28 cellular contexts compared by ENCODE assay signal in genomic region chr1:195738971-195739650, GRCh38.
DNase-seq lines count a peak whose midpoint lies in the region; ATAC-seq and TF ChIP-seq lines count a peak whose summit lies in the region.
"Had no signal": no experiment of that assay in that cellular context is flagged by ENCODE, and none has a peak within 500 bp of the region (broad histone marks: within the 10 kb centered on the region; RNA-seq: fewer than 3 reads in every experiment).

No MANE protein-coding gene starts in this region.

- no peak for TF ChIP-seq EP300 in SK-N-SH (IDR thresholded peaks at IDR 0.05; ENCODE audit: borderline replicate concordance in 1 of 2, low read depth in 1 of 2, low read length in 1 of 2)

- in situ Hi-C loops in T47D (cut with HindIII; ENCODE audit: low pct_unique_long_range_greater_than_20kb, low sequenced_read_pairs) = no loop called here
- in situ Hi-C loops in mammary epithelial cell (cut with MboI; ENCODE audit: low sequenced_read_pairs in 2 of 2) = no loop called here

- no peak overlapping the region for H3K4me3 ChIP-seq in mammary epithelial cell (replicated peaks in 1 of 3; ENCODE audit: insufficient read depth in 1 of 3, low read depth in 2 of 3, low read length in 3 of 3)
- H3K4me3 ChIP-seq in SK-N-SH (ENCODE audit: low read depth in 2 of 2, low read length in 1 of 2) = no peak overlapping the region
- H3K4me3 ChIP-seq: BLaER1 treated with 17β-estradiol and CSF1 and Interleukin-3, amounts not matched to agents 10 nM and 100 nM; colonic mucosa; lung had no signal

- POLR2A ChIA-PET in SK-N-SH (lab: Yijun Ruan, JAX) = no interaction called here

- H3K9me2 ChIP-seq in SK-N-SH = no peaks in the 10 kb centered on the region

- CTCF ChIA-PET in mammary epithelial cell (lab: Charles Lee; ENCODE audit: low non-redundant PET) (no interaction called here), SK-N-SH (lab: Yijun Ruan, JAX) (no interaction called here)

- H3K4me1 ChIP-seq in mammary epithelial cell (ENCODE audit: insufficient read depth, low read length) = no peaks in the 10 kb centered on the region
- no peaks in the 10 kb centered on the region; a peak in 1 of 4 replicates for H3K4me1 ChIP-seq in SK-N-SH (ENCODE audit: control insufficient read depth in 1 of 2, insufficient read depth in 2 of 2, low read depth in 1 of 2, low read length in 1 of 2)
- H3K4me1 ChIP-seq: BLaER1 treated with 17β-estradiol and CSF1 and Interleukin-3, amounts not matched to agents 10 nM and 100 nM; colonic mucosa had no signal

- H3K27me3 ChIP-seq in mammary epithelial cell (ENCODE audit: insufficient read depth, low read length) (no peaks in the 10 kb centered on the region), SK-N-SH (ENCODE audit: insufficient read depth) (no peaks in the 10 kb centered on the region)
- H3K27me3 ChIP-seq: BLaER1 treated with 17β-estradiol and CSF1 and Interleukin-3, amounts not matched to agents 10 nM and 100 nM; colonic mucosa had no signal

- no peak overlapping the region for H2AFZ ChIP-seq in mammary epithelial cell (ENCODE audit: low read depth, low read length)
- H2AFZ ChIP-seq in SK-N-SH (ENCODE audit: low read depth) = peak overlapping the region; percentile 19; the same call in 1 of the 2 replicates

- peaks cover 5% of the 10 kb centered on the region for H3F3A ChIP-seq in SK-N-SH (replicated peaks; ENCODE audit: insufficient read depth)

- TF ChIP-seq RAD21 in SK-N-SH (IDR thresholded peaks at IDR 0.05; ENCODE audit: low read length) = no peak

- BruUV-seq in mammary epithelial cell (replicated peaks; lab: Mats Ljungman, UMichigan) = no TSS peak

- H3K79me2 ChIP-seq in mammary epithelial cell (ENCODE audit: insufficient read depth, low read length) (no peaks in the 10 kb centered on the region), SK-N-SH (ENCODE audit: insufficient read depth) (no peaks in the 10 kb centered on the region)

- no peaks in the 10 kb centered on the region for H3K9me3 Mint-ChIP-seq in activated CD4-positive, alpha-beta T cell treated with anti-CD3 and anti-CD28 coated beads, Interleukin-2, amount 10 ng/mL, durations not matched to agents 24 days and 14 days

- WGBS in mammary epithelial cell (ENCODE audit: low coverage, missing lambda C conversion rate) = 52% methylated on average over 3 of the region's 3 CpGs
- 36% methylated on average over 3 of the region's 3 CpGs for WGBS in SK-N-SH (ENCODE audit: low lambda C conversion rate)

- H3K9me3 ChIP-seq in mammary epithelial cell (replicated peaks; ENCODE audit: insufficient read depth, low read length) (no peaks in the 10 kb centered on the region), SK-N-SH (no peaks in the 10 kb centered on the region)
- H3K9me3 ChIP-seq: colonic mucosa had no signal

- H3K4me1 Mint-ChIP-seq in activated CD4-positive, alpha-beta T cell treated with anti-CD3 and anti-CD28 coated beads, Interleukin-2, amount 10 ng/mL, durations not matched to agents 24 days and 14 days = no peaks in the 10 kb centered on the region
- H3K4me1 Mint-ChIP-seq: activated naive CD8-positive, alpha-beta T cell treated with anti-CD3 and anti-CD28 coated beads, Interleukin-2, amount 50 U/mL, for 24 hours; stimulated activated effector memory CD8-positive, alpha-beta T cell treated with anti-CD3 and anti-CD28 coated beads, Interleukin-12 subunit alpha, Interleukin-12 subunit beta, amount 100 ng/mL, for 72 hours; T-helper 17 cell had no signal

- no peaks in the 10 kb centered on the region for H4K20me1 ChIP-seq in mammary epithelial cell (ENCODE audit: insufficient read depth, low read length)
- no peaks in the 10 kb centered on the region for H4K20me1 ChIP-seq in SK-N-SH (ENCODE audit: insufficient read depth)
- H4K20me1 ChIP-seq: BLaER1 treated with 17β-estradiol and CSF1 and Interleukin-3, amounts not matched to agents 10 nM and 100 nM had no signal

- DNase-seq in T47D (ENCODE audit: low read depth in 1 of 2, low spot score in 1 of 2) (peak; percentile 28 to 53), mammary epithelial cell (no peak), SK-N-SH (no peak), iris pigment epithelial cell (ENCODE audit: low read depth) (peak; percentile 10), AML-193 (lab: John Stamatoyannopoulos, UW) (no peak)
- no peak for DNase-seq in activated CD4-positive, alpha-beta T cell treated with anti-CD3 and anti-CD28 coated beads, Interleukin-2, amount 10 ng/mL, durations not matched to agents 24 days and 14 days
- DNase-seq: 8988T; activated gamma-delta T cell treated with Interleukin-2 at 50 U/mL for 16 hours; activated naive CD8-positive, alpha-beta T cell treated with anti-CD3 and anti-CD28 coated beads, Interleukin-2, amount 50 U/mL, for 24 hours; activated T-cell treated with anti-CD3 and anti-CD28 coated beads, Interleukin-2, amount 50 U/mL, for 4 hours; colonic mucosa; effector memory CD4-positive, alpha-beta T cell; HCEC 1CT; head of caudate nucleus; KG1; kidney; NCI-H1417 treated with DMSO at 0.1 percent for 48 hours; NCI-H2081; NCI-H82; right cardiac atrium; stimulated activated CD4-positive, alpha-beta T cell treated with anti-CD3 and anti-CD28 coated beads, Interleukin-4, amount 100 ng/mL, for 24 hours; T-helper 17 cell had no signal

- dilution Hi-C loops in mammary epithelial cell (cut with HindIII; ENCODE audit: low sequenced_read_pairs) = no loop called here

- TF ChIP-seq CTCF in mammary epithelial cell (conservative IDR thresholded peaks at IDR 0.05 in 1 of 2, IDR thresholded peaks at IDR 0.05 in 1 of 2; ENCODE audit: extremely low read depth in 1 of 2, insufficient read depth in 1 of 2, low read depth in 1 of 2, low read length in 2 of 2) = no peak
- TF ChIP-seq CTCF in SK-N-SH (IDR thresholded peaks at IDR 0.05) = no peak

- H3K36me3 ChIP-seq in mammary epithelial cell (ENCODE audit: insufficient read depth, low read length) = no peaks in the 10 kb centered on the region
- H3K36me3 ChIP-seq in SK-N-SH (replicated peaks in 1 of 2; ENCODE audit: control insufficient read depth in 1 of 2, insufficient read depth in 2 of 2, low read length in 1 of 2) = no peaks in the 10 kb centered on the region
- H3K36me3 ChIP-seq: BLaER1 treated with 17β-estradiol and CSF1 and Interleukin-3, amounts not matched to agents 10 nM and 100 nM; colonic mucosa had no signal

- no peak overlapping the region for H3K4me3 Mint-ChIP-seq in activated CD4-positive, alpha-beta T cell treated with anti-CD3 and anti-CD28 coated beads, Interleukin-2, amount 10 ng/mL, durations not matched to agents 24 days and 14 days
- H3K4me3 Mint-ChIP-seq: activated naive CD8-positive, alpha-beta T cell treated with anti-CD3 and anti-CD28 coated beads, Interleukin-2, amount 50 U/mL, for 24 hours; activated T-cell treated with anti-CD3 and anti-CD28 coated beads, Interleukin-2, amount 50 U/mL, for 4 hours; neural crest cell; stimulated activated effector memory CD8-positive, alpha-beta T cell treated with anti-CD3 and anti-CD28 coated beads, Interleukin-12 subunit alpha, Interleukin-12 subunit beta, amount 100 ng/mL, for 72 hours; T-helper 17 cell had no signal

- ATAC-seq in GM18520 (IDR thresholded peaks at IDR 0.05; ENCODE audit: unreplicated experiment) = no peak
- ATAC-seq in GM19455 (IDR thresholded peaks at IDR 0.05; ENCODE audit: unreplicated experiment) = no peak
- ATAC-seq: activated naive CD8-positive, alpha-beta T cell treated with anti-CD3 and anti-CD28 coated beads, Interleukin-2, amount 50 U/mL, for 24 hours; activated T-cell treated with anti-CD3 and anti-CD28 coated beads, Interleukin-2, amount 50 U/mL, for 4 hours; right cardiac atrium; stimulated activated effector memory CD8-positive, alpha-beta T cell treated with anti-CD3 and anti-CD28 coated beads, Interleukin-12 subunit alpha, Interleukin-12 subunit beta, amount 100 ng/mL, for 72 hours; T-helper 17 cell had no signal

- no peaks in the 10 kb centered on the region for H3K27me3 Mint-ChIP-seq in activated CD4-positive, alpha-beta T cell treated with anti-CD3 and anti-CD28 coated beads, Interleukin-2, amount 10 ng/mL, durations not matched to agents 24 days and 14 days
- H3K27me3 Mint-ChIP-seq: activated naive CD8-positive, alpha-beta T cell treated with anti-CD3 and anti-CD28 coated beads, Interleukin-2, amount 50 U/mL, for 24 hours; T-helper 17 cell had no signal

- H3K9ac ChIP-seq in mammary epithelial cell (ENCODE audit: insufficient read depth, low read length) (no peak overlapping the region), SK-N-SH (no peak overlapping the region)
- H3K9ac ChIP-seq: BLaER1 treated with 17β-estradiol and CSF1 and Interleukin-3, amounts not matched to agents 10 nM and 100 nM had no signal

- intact Hi-C loops in mammary epithelial cell (cut with micrococcal nuclease) = no loop called here
- intact Hi-C loops in activated CD4-positive, alpha-beta T cell treated with anti-CD3 and anti-CD28 coated beads, Interleukin-2, amount 10 ng/mL, durations not matched to agents 24 days and 14 days (cut with micrococcal nuclease) = no loop called here

- H3K27ac Mint-ChIP-seq in activated CD4-positive, alpha-beta T cell treated with anti-CD3 and anti-CD28 coated beads, Interleukin-2, amount 10 ng/mL, durations not matched to agents 24 days and 14 days = no peak overlapping the region
- H3K27ac Mint-ChIP-seq: activated naive CD8-positive, alpha-beta T cell treated with anti-CD3 and anti-CD28 coated beads, Interleukin-2, amount 50 U/mL, for 24 hours; stimulated activated effector memory CD8-positive, alpha-beta T cell treated with anti-CD3 and anti-CD28 coated beads, Interleukin-12 subunit alpha, Interleukin-12 subunit beta, amount 100 ng/mL, for 72 hours; T-helper 17 cell had no signal

- no peak overlapping the region for H3K27ac ChIP-seq in mammary epithelial cell (ENCODE audit: insufficient read depth, low read depth, low read length)
- H3K27ac ChIP-seq in SK-N-SH (ENCODE audit: low read depth in 2 of 2, low read length in 1 of 2) = peak overlapping the region in 1 of 2 experiments; percentile 32; a peak in 1 of 4 replicates
- H3K27ac ChIP-seq: BLaER1 treated with 17β-estradiol and CSF1 and Interleukin-3, amounts not matched to agents 10 nM and 100 nM; colonic mucosa had no signal

- no peaks in the 10 kb centered on the region for H3K36me3 Mint-ChIP-seq in activated CD4-positive, alpha-beta T cell treated with anti-CD3 and anti-CD28 coated beads, Interleukin-2, amount 10 ng/mL, durations not matched to agents 24 days and 14 days (ENCODE audit: low read depth)
- H3K36me3 Mint-ChIP-seq: stimulated activated effector memory CD8-positive, alpha-beta T cell treated with anti-CD3 and anti-CD28 coated beads, Interleukin-12 subunit alpha, Interleukin-12 subunit beta, amount 100 ng/mL, for 72 hours had no signal

- H3K4me2 ChIP-seq in mammary epithelial cell (ENCODE audit: insufficient read depth, low read depth, low read length) = no peak overlapping the region
- H3K4me2 ChIP-seq in SK-N-SH = no peak overlapping the region
- H3K4me2 ChIP-seq: BLaER1 treated with 17β-estradiol and CSF1 and Interleukin-3, amounts not matched to agents 10 nM and 100 nM had no signal

Comparison
In these comparisons a context has a peak if more than half of its experiments do, and no peak if none do; other contexts are left out.
1. DNase-seq: peak in T47D (2 of 2) and iris pigment epithelial cell (single experiment); none in mammary epithelial cell (single experiment), SK-N-SH (single experiment), activated CD4-positive, alpha-beta T cell treated with anti-CD3 and anti-CD28 coated beads, Interleukin-2, amount 10 ng/mL, durations not matched to agents 24 days and 14 days (single experiment) and AML-193 (0 of 2).